In genomic region chr3:16494094-16494493, GRCh38 we compare ENCODE assay signal across 12 cellular contexts. TPM values are rescaled to one million over a fixed set of nuclear protein-coding genes. Genes with fewer than 3 reads are reported as not detected.
A peak's percentile ranks its signal among the peaks of the same experiment; 100 is the strongest.
DNase-seq lines count a peak whose midpoint lies in the region; ATAC-seq and TF ChIP-seq lines count a peak whose summit lies in the region.
"Had no signal": no experiment of that assay in that cellular context is flagged by ENCODE, and none has a peak within 500 bp of the region (broad histone marks: within the 10 kb centered on the region; RNA-seq: fewer than 3 reads in every experiment).

No MANE protein-coding gene starts in this region.

- H3K9me3 ChIP-seq in left ventricle myocardium inferior (replicated peaks) (no peaks in the 10 kb centered on the region), SU-DHL-6 (ENCODE audit: insufficient read depth, low read length) (no peaks in the 10 kb centered on the region), esophagus muscularis mucosa (no peaks in the 10 kb centered on the region), gastroesophageal sphincter (no peaks in the 10 kb centered on the region), trophoblast cell (ENCODE audit: insufficient read depth, low read depth, low read length) (peaks cover 5% of the 10 kb centered on the region)

- peaks cover 16% of the 10 kb centered on the region; the same call in 1 of the 2 replicates for H3F3A ChIP-seq in SU-DHL-6 (ENCODE audit: insufficient read depth)

- H3K18ac ChIP-seq in trophoblast cell (ENCODE audit: low read length), result no peak overlapping the region

- no peak overlapping the region for H2BK5ac ChIP-seq in trophoblast cell (ENCODE audit: low read depth, low read length, poor library complexity)

- H4K91ac ChIP-seq in trophoblast cell (ENCODE audit: low read depth, low read length), result no peak overlapping the region

- 53% methylated on average over 5 of the region's 5 CpGs for WGBS in esophagus muscularis mucosa
- WGBS in gastroesophageal sphincter (ENCODE audit: low coverage in 1 of 2), 2 donors, result 37 to 72% methylated on average over 5 of the region's 5 CpGs
- WGBS in trophoblast cell (ENCODE audit: extremely low coverage, insufficient coverage, insufficient read length), result no CpG with 5 or more reads among the region's 5 CpGs

- H4K20me1 ChIP-seq in SU-DHL-6 (ENCODE audit: low read depth, low read length), result peaks cover 53% of the 10 kb centered on the region

- no peak overlapping the region for H2AFZ ChIP-seq in SU-DHL-6 (ENCODE audit: low read depth, low read length, severe bottlenecking)
- no peak overlapping the region for H2AFZ ChIP-seq in trophoblast cell (ENCODE audit: insufficient read depth, low read length, poor library complexity)

- no peak for DNase-seq in left ventricle myocardium inferior
- DNase-seq in left cardiac atrium, result no peak
- no peak for DNase-seq in esophagus muscularis mucosa (ENCODE audit: extremely low spot score)
- no peak for DNase-seq in OCI-M1 (lab: John Stamatoyannopoulos, UW)
- DNase-seq in trophoblast cell, result no peak
- DNase-seq: ACHN, DMS79 treated with DMSO at 0.1 percent for 48 hours, NCI-H1694 treated with DMSO at 0.1 percent for 48 hours, SHP77 had no signal

- H2BK12ac ChIP-seq in trophoblast cell (ENCODE audit: low read length), result no peak overlapping the region

- H3K9me2 ChIP-seq in SU-DHL-6 (replicated peaks; ENCODE audit: insufficient read depth, low read length), result no peaks in the 10 kb centered on the region

- TF ChIP-seq POLR2A in esophagus muscularis mucosa (IDR thresholded peaks at IDR 0.05; ENCODE audit: low read depth) (no peak), gastroesophageal sphincter (IDR thresholded peaks at IDR 0.05) (no peak)

- no peak overlapping the region for H3K4me2 ChIP-seq in SU-DHL-6 (ENCODE audit: low read depth, low read length, poor library complexity, severe bottlenecking)
- no peak overlapping the region for H3K4me2 ChIP-seq in trophoblast cell (ENCODE audit: low read length)

- H3K79me2 ChIP-seq in SU-DHL-6 (ENCODE audit: insufficient read depth, low read length) (peaks cover 100% of the 10 kb centered on the region), trophoblast cell (ENCODE audit: control insufficient read depth, insufficient read depth, low read length, poor library complexity) (no peaks in the 10 kb centered on the region)

- intact Hi-C loops in left ventricle myocardium inferior (cut with micrococcal nuclease) (no loop called here), left cardiac atrium (cut with DNase I) (no loop called here), esophagus muscularis mucosa (cut with DNase I) (no loop called here)

- no peak overlapping the region for H2AK5ac ChIP-seq in trophoblast cell (ENCODE audit: low read length)

- ATAC-seq in left cardiac atrium (no peak), gastroesophageal sphincter (no peak)

- no peak overlapping the region for H4K12ac ChIP-seq in trophoblast cell (ENCODE audit: low read depth, low read length)

- no peak overlapping the region for H3K14ac ChIP-seq in trophoblast cell (ENCODE audit: low read length)

- TF ChIP-seq CTCF in left ventricle myocardium inferior (IDR thresholded peaks at IDR 0.05; ENCODE audit: borderline replicate concordance) (no peak), SU-DHL-6 (IDR thresholded peaks at IDR 0.05; ENCODE audit: insufficient read depth, low read length, poor library complexity, severe bottlenecking) (no peak), esophagus muscularis mucosa (IDR thresholded peaks at IDR 0.05) (no peak), gastroesophageal sphincter (IDR thresholded peaks at IDR 0.05) (no peak)

- H4K8ac ChIP-seq in trophoblast cell (ENCODE audit: low read depth, low read length), result no peak overlapping the region

- no peak overlapping the region for H3K4ac ChIP-seq in trophoblast cell (ENCODE audit: low read depth, low read length)

- H3K4me3 ChIP-seq in left ventricle myocardium inferior, result no peak overlapping the region
- no peak overlapping the region for H3K4me3 ChIP-seq in SU-DHL-6 (ENCODE audit: insufficient read depth, low read length, poor library complexity, severe bottlenecking)
- peak overlapping the region in 1 of 4 donors; percentile 6 for H3K4me3 ChIP-seq in esophagus muscularis mucosa
- no peak overlapping the region for H3K4me3 ChIP-seq in gastroesophageal sphincter
- no peak overlapping the region for H3K4me3 ChIP-seq in trophoblast cell (ENCODE audit: low read depth, low read length)

- no peak for TF ChIP-seq EP300 in esophagus muscularis mucosa (IDR thresholded peaks at IDR 0.05)
- no peak for TF ChIP-seq EP300 in gastroesophageal sphincter (IDR thresholded peaks at IDR 0.05)

- H3K79me1 ChIP-seq in trophoblast cell (ENCODE audit: low read length), result no peaks in the 10 kb centered on the region

- no peak overlapping the region for H3K23ac ChIP-seq in trophoblast cell (ENCODE audit: low read length)

- H2BK120ac ChIP-seq in trophoblast cell (ENCODE audit: insufficient read depth, low read length, poor library complexity), result no peak overlapping the region

- H3K4me1 ChIP-seq in left ventricle myocardium inferior (peaks cover 72% of the 10 kb centered on the region), esophagus muscularis mucosa (peaks cover 14 to 76% (median 60%) of the 10 kb centered on the region in 4 donors), gastroesophageal sphincter (peaks cover 0 to 43% (median 18%) of the 10 kb centered on the region in 3 donors), trophoblast cell (ENCODE audit: control insufficient read depth in 1 of 2, insufficient read depth in 2 of 2, low read length in 2 of 2) (no peaks in the 10 kb centered on the region)

- peak overlapping the region; percentile 50 for H3K27ac ChIP-seq in left ventricle myocardium inferior (replicated peaks)
- peak overlapping the region; percentile 32; the same call in 1 of the 2 replicates for H3K27ac ChIP-seq in SU-DHL-6 (ENCODE audit: low read depth, low read length)
- peak overlapping the region; percentile 19 to 71 (median 62) for H3K27ac ChIP-seq in esophagus muscularis mucosa (replicated peaks in 1 of 4)
- peak overlapping the region in 2 of 4 donors; percentile 70 to 83 for H3K27ac ChIP-seq in gastroesophageal sphincter
- no peak overlapping the region for H3K27ac ChIP-seq in trophoblast cell (ENCODE audit: low read depth, low read length)
- H3K27ac ChIP-seq: C4-2B had no signal

- H3K9ac ChIP-seq in SU-DHL-6 (ENCODE audit: low read length), result no peak overlapping the region
- no peak overlapping the region for H3K9ac ChIP-seq in trophoblast cell (ENCODE audit: low read length)

- peaks cover 35% of the 10 kb centered on the region for H3K36me3 ChIP-seq in left ventricle myocardium inferior
- H3K36me3 ChIP-seq in SU-DHL-6 (ENCODE audit: low read length), result peaks cover 42% of the 10 kb centered on the region
- H3K36me3 ChIP-seq in esophagus muscularis mucosa, result peaks cover 0 to 34% (median 17%) of the 10 kb centered on the region in 4 donors
- peaks cover 0 to 23% of the 10 kb centered on the region in 2 donors for H3K36me3 ChIP-seq in gastroesophageal sphincter
- no peaks in the 10 kb centered on the region for H3K36me3 ChIP-seq in trophoblast cell (ENCODE audit: control insufficient read depth in 1 of 2, insufficient read depth in 2 of 2, low read length in 2 of 2)

- no peaks in the 10 kb centered on the region for H3K27me3 ChIP-seq in left ventricle myocardium inferior (ENCODE audit: low read depth)
- H3K27me3 ChIP-seq in SU-DHL-6 (ENCODE audit: low read length), result no peaks in the 10 kb centered on the region
- H3K27me3 ChIP-seq in esophagus muscularis mucosa, result no peaks in the 10 kb centered on the region
- no peaks in the 10 kb centered on the region for H3K27me3 ChIP-seq in gastroesophageal sphincter
- H3K27me3 ChIP-seq in trophoblast cell (ENCODE audit: insufficient read depth, low read length), result no peaks in the 10 kb centered on the region

RNA-seq across cellular contexts. Expression of gene RFTN1, which starts 19.4 kb away (rescaled TPM):
- total RNA-seq in left ventricle myocardium inferior (22.9 TPM), left cardiac atrium (10 to 100 TPM; 28.0 to 28.8 TPM), esophagus muscularis mucosa (100 to 1,000 TPM in 2 of 4 donors, 10 to 100 TPM in 2; 79.7 to 142 (median 104) TPM), gastroesophageal sphincter (100 to 1,000 TPM in 1 of 4 donors, 10 to 100 TPM in 3; 30.6 to 110 (median 68.2) TPM)
- polyA plus RNA-seq in trophoblast cell (2013), result 5.4 and 5.8 TPM in 2 replicates
